In genomic region chr1:183370399-183371058, GRCh38 we compare ENCODE assay signal across 2 cellular contexts.
A peak's percentile ranks its signal among the peaks of the same experiment; 100 is the strongest.
TF ChIP-seq lines count a peak whose summit lies in the region.

No MANE protein-coding gene starts in this region.

TF ChIP-seq in GM23338, 12 proteins besides CTCF, POLR2A, EP300 and RAD21:
- TF ChIP-seq ZNF114 (CRISPR knock-in tag; IDR thresholded peaks at IDR 0.05) (no peak), ZNF462 (CRISPR knock-in tag; IDR thresholded peaks at IDR 0.05) (no peak), EZH2 (IDR thresholded peaks at IDR 0.05; ENCODE audit: low read depth, unreplicated experiment) (no peak), POLR2AphosphoS5 (IDR thresholded peaks at IDR 0.05; ENCODE audit: low read depth) (no peak), ZNF331 (CRISPR knock-in tag; IDR thresholded peaks at IDR 0.05; ENCODE audit: low read depth) (no peak), CREB1 (CRISPR knock-in tag; IDR thresholded peaks at IDR 0.05; ENCODE audit: low read depth) (no peak), JUNB (IDR thresholded peaks at IDR 0.05; ENCODE audit: unreplicated experiment) (no peak), STAT1 (IDR thresholded peaks at IDR 0.05; ENCODE audit: unreplicated experiment) (no peak), EZH2phosphoT487 (IDR thresholded peaks at IDR 0.05; ENCODE audit: unreplicated experiment) (no peak), NANOG (IDR thresholded peaks at IDR 0.05; ENCODE audit: borderline replicate concordance) (no peak), ETS1 (IDR thresholded peaks at IDR 0.05) (no peak)
- TF ChIP-seq, protein P1, sequence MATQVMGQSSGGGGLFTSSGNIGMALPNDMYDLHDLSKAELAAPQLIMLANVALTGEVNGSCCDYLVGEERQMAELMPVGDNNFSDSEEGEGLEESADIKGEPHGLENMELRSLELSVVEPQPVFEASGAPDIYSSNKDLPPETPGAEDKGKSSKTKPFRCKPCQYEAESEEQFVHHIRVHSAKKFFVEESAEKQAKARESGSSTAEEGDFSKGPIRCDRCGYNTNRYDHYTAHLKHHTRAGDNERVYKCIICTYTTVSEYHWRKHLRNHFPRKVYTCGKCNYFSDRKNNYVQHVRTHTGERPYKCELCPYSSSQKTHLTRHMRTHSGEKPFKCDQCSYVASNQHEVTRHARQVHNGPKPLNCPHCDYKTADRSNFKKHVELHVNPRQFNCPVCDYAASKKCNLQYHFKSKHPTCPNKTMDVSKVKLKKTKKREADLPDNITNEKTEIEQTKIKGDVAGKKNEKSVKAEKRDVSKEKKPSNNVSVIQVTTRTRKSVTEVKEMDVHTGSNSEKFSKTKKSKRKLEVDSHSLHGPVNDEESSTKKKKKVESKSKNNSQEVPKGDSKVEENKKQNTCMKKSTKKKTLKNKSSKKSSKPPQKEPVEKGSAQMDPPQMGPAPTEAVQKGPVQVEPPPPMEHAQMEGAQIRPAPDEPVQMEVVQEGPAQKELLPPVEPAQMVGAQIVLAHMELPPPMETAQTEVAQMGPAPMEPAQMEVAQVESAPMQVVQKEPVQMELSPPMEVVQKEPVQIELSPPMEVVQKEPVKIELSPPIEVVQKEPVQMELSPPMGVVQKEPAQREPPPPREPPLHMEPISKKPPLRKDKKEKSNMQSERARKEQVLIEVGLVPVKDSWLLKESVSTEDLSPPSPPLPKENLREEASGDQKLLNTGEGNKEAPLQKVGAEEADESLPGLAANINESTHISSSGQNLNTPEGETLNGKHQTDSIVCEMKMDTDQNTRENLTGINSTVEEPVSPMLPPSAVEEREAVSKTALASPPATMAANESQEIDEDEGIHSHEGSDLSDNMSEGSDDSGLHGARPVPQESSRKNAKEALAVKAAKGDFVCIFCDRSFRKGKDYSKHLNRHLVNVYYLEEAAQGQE (IDR thresholded peaks at IDR 0.05; ENCODE audit: unreplicated experiment): no peak

TF ChIP-seq in K562, 482 proteins besides CTCF, POLR2A, EP300 and RAD21:
- TF ChIP-seq CEBPB (tag; IDR thresholded peaks at IDR 0.05) (0 out of 2 replicates have a peak, but pooled peaks have one; percentile 11), HDAC3 (IDR thresholded peaks at IDR 0.05; ENCODE audit: borderline replicate concordance, partially characterized antibody) (no peak), NCOR1 (IDR thresholded peaks at IDR 0.05) (no peak)
